Comparison of ENCODE assay signal across 11 cellular contexts in the genomic region with DNA sequence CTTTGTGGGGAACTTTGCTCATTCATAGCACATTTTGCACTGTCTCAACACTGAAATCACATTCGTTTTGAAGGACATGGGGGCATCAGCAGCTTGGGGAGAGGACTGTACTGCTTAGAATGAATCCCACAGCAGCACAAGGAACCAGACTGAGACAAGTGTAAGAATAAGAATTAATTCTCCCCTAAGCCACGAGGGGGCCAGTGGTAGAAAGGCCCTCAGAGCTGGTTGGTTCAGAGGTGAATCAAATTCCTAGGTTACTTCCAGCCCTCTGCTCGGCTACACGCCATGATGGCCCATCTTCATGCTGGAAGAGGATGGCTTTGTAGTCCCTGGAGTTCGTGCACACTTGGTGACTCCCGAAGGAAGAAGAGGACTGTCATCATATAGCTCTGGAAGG. TPM values are rescaled to one million over a fixed set of nuclear protein-coding genes. Genes with fewer than 3 reads are reported as not detected.
A peak's percentile ranks its signal among the peaks of the same experiment; 100 is the strongest.
DNase-seq lines count a peak whose midpoint lies in the region; ATAC-seq and TF ChIP-seq lines count a peak whose summit lies in the region.
"Had no signal": no experiment of that assay in that cellular context is flagged by ENCODE, and none has a peak within 500 bp of the region (broad histone marks: within the 10 kb centered on the region; RNA-seq: fewer than 3 reads in every experiment).

No MANE protein-coding gene starts in this region.

- no peak overlapping the region for H3K27ac ChIP-seq in endodermal cell (ENCODE audit: low read depth, low read length)
- no peak overlapping the region for H3K27ac ChIP-seq in caudate nucleus (ENCODE audit: low read depth, low read length)

- WGBS in endodermal cell (ENCODE audit: insufficient coverage in 1 of 2, insufficient read length in 1 of 2), 2 experiments, result 82 to 90% methylated on average over 4 to 6 of the region's 6 CpGs

- no peaks in the 10 kb centered on the region for H3K36me3 ChIP-seq in endodermal cell (ENCODE audit: control insufficient read depth, insufficient read depth, low read length)

- H3K4me1 ChIP-seq in endodermal cell (ENCODE audit: control insufficient read depth, insufficient read depth, low read length), result peaks cover 47% of the 10 kb centered on the region

- no peaks in the 10 kb centered on the region for H3K9me3 Mint-ChIP-seq in endodermal cell
- H3K9me3 Mint-ChIP-seq: CD8-positive, alpha-beta T cell had no signal

- H3K36me3 Mint-ChIP-seq in endodermal cell (ENCODE audit: low read depth), result no peaks in the 10 kb centered on the region
- H3K36me3 Mint-ChIP-seq: CD8-positive, alpha-beta T cell had no signal

- TF ChIP-seq CTCF in GM12864 (IDR thresholded peaks at IDR 0.05; ENCODE audit: low read depth, low read length, missing control alignments) (peak; percentile 43), NB4 (IDR thresholded peaks at IDR 0.05; ENCODE audit: low read depth, low read length) (no peak), endodermal cell (conservative IDR thresholded peaks at IDR 0.05) (peak; percentile 65)

- TF ChIP-seq POLR2A in NB4 (IDR thresholded peaks at IDR 0.05; ENCODE audit: extremely low read depth, insufficient read length), result no peak

- H3K4me1 Mint-ChIP-seq in endodermal cell, result peaks cover 57% of the 10 kb centered on the region

- no peaks in the 10 kb centered on the region for H3K9me3 ChIP-seq in endodermal cell (ENCODE audit: control insufficient read depth, low read length)

- H3K27me3 Mint-ChIP-seq in endodermal cell (ENCODE audit: insufficient read depth), result no peaks in the 10 kb centered on the region

- no peak overlapping the region for H3K4me3 Mint-ChIP-seq in endodermal cell
- H3K4me3 Mint-ChIP-seq: CD8-positive, alpha-beta T cell had no signal

- no peak overlapping the region for H3K27ac Mint-ChIP-seq in endodermal cell
- H3K27ac Mint-ChIP-seq: CD8-positive, alpha-beta T cell had no signal

- peak; percentile 21 for DNase-seq in AG08395 (ENCODE audit: low spot score)
- no peak for DNase-seq in GM12864 (ENCODE audit: low read depth)
- DNase-seq in NB4 (ENCODE audit: low read depth), result peak; percentile 15
- DNase-seq in endodermal cell, result peak; percentile 67
- DNase-seq in cerebellar cortex (ENCODE audit: low spot score), result no peak
- no peak for DNase-seq in EL
- DNase-seq in caudate nucleus (lab: John Stamatoyannopoulos, UW), result no peak
- DNase-seq: CD8-positive, alpha-beta T cell; effector CD4-positive, alpha-beta T cell; hippocampal formation had no signal

- H3K4me3 ChIP-seq in GM12864 (ENCODE audit: low read depth, low read length) (no peak overlapping the region), NB4 (ENCODE audit: low read depth, low read length) (no peak overlapping the region), endodermal cell (ENCODE audit: low read length) (no peak overlapping the region)

- no peak for ATAC-seq in GM18861 (IDR thresholded peaks at IDR 0.05; ENCODE audit: unreplicated experiment)
- ATAC-seq: CD8-positive, alpha-beta T cell had no signal

- H3K9ac ChIP-seq in endodermal cell (ENCODE audit: extremely low read depth, low read length, poor library complexity, severe bottlenecking), result no peak overlapping the region

- H3K27me3 ChIP-seq in endodermal cell (ENCODE audit: control insufficient read depth, insufficient read depth, low read length, poor library complexity, severe bottlenecking), result no peaks in the 10 kb centered on the region

RNA-seq across cellular contexts. Expression of gene MC5R, which starts 12.0 kb away (rescaled TPM):
- under 1 TPM in 1 of 2 donors, not detected in 1; 0.24 TPM for total RNA-seq in endodermal cell
- polyA plus RNA-seq in endodermal cell (2013, experiment 1 of 2), result 0.14 TPM
- polyA plus RNA-seq in endodermal cell (2013, experiment 2 of 2), result not detected
- total RNA-seq: CD8-positive, alpha-beta T cell had no signal

Comparison
In these comparisons a context has a peak if more than half of its experiments do, and no peak if none do; other contexts are left out.
1. DNase-seq: peak in AG08395 (single experiment), NB4 (single experiment) and endodermal cell (single experiment); none in GM12864 (single experiment), cerebellar cortex (single experiment), EL (single experiment) and caudate nucleus (0 of 61).